In the genomic region with DNA sequence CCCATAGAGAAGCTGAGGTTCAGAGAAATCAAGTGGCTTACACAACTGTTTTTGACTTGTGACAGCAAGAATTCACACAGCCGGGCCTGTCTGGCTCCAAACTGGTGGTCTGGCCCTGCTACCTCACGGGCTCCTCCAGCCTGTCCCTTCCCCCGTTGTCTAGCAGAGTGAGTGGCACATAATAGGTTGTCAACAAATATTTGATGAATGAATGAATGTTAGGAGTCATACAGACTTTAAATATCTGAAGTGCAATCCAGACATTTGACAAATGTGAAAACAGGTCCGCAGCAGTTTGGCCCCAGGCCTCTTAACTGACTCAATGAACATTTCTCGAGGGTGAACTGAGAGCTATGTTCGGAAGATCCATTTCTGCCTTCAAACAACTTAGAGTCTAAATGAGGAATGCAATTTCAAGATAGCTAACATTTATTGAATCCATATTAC, we compare ENCODE assay signal across 8 cellular contexts. TPM values are rescaled to one million over a fixed set of nuclear protein-coding genes. Genes with fewer than 3 reads are reported as not detected.
A peak's percentile ranks its signal among the peaks of the same experiment; 100 is the strongest.
DNase-seq lines count a peak whose midpoint lies in the region; ATAC-seq and TF ChIP-seq lines count a peak whose summit lies in the region.

No MANE protein-coding gene starts in this region.

- peaks cover 41% of the 10 kb centered on the region for H3K27me3 Mint-ChIP-seq in T-helper 1 cell treated with Interleukin-12 subunit alpha and Interleukin-12 subunit beta and Interleukin-4 antibody, amounts not matched to agents 30 μg/mL and 1 μg/mL, for 36 hours (ENCODE audit: low read depth)

- DNase-seq in T-helper 1 cell = no peak
- DNase-seq in RWPE1 (ENCODE audit: low spot score) = no peak
- no peak for DNase-seq in esophagus muscularis mucosa (ENCODE audit: extremely low spot score)
- DNase-seq in gastrocnemius medialis = no peak
- no peak for DNase-seq in nucleus accumbens (lab: John Stamatoyannopoulos, UW)
- no peak for DNase-seq in NCI-H2171 treated with DMSO at 0.1 percent for 48 hours (lab: John Stamatoyannopoulos, UW)

- H3K9me3 Mint-ChIP-seq in T-helper 1 cell treated with Interleukin-12 subunit alpha and Interleukin-12 subunit beta and Interleukin-4 antibody, amounts not matched to agents 30 μg/mL and 1 μg/mL, for 36 hours = no peaks in the 10 kb centered on the region

- WGBS in esophagus muscularis mucosa = 56% methylated on average over 5 of the region's 6 CpGs

- POLR2A ChIA-PET in RWPE1 (lab: Yijun Ruan, JAX; ENCODE audit: low non-redundant PET) = no interaction called here

- peak overlapping the region; percentile 96 for H3K27ac ChIP-seq in RWPE1
- peak overlapping the region; percentile 97 to 100 (median 98) for H3K27ac ChIP-seq in esophagus muscularis mucosa (replicated peaks in 1 of 4)
- H3K27ac ChIP-seq in gastrocnemius medialis = peak overlapping the region; percentile 85 to 94 (median 90)

- H3K27ac Mint-ChIP-seq in T-helper 1 cell treated with Interleukin-12 subunit alpha and Interleukin-12 subunit beta and Interleukin-4 antibody, amounts not matched to agents 30 μg/mL and 1 μg/mL, for 36 hours = no peak overlapping the region

- TF ChIP-seq EP300 in esophagus muscularis mucosa (IDR thresholded peaks at IDR 0.05) = no peak

- in situ Hi-C loops in gastrocnemius medialis (cut with MboI; ENCODE audit: low sequenced_read_pairs in 4 of 4) = loop anchor here (5.0 to 25.0 kb wide), 7 partner anchors 83 to 679 kb away; partner anchors contain the start of genes CTTNBP2NL (in 3 of the 4), CAPZA1 (in 1 of the 4), MAGI3 (in 1 of the 4) and ST7L (in 1 of the 4)

- peaks cover 32% of the 10 kb centered on the region for H3K4me1 Mint-ChIP-seq in T-helper 1 cell treated with Interleukin-12 subunit alpha and Interleukin-12 subunit beta and Interleukin-4 antibody, amounts not matched to agents 30 μg/mL and 1 μg/mL, for 36 hours (ENCODE audit: low read depth)

- H3K4me3 ChIP-seq in esophagus muscularis mucosa (no peak overlapping the region), gastrocnemius medialis (no peak overlapping the region)

- intact Hi-C loops in esophagus muscularis mucosa (cut with DNase I) (loop anchor here (5.0 to 10.0 kb wide), 3 partner anchors 36 to 316 kb away; partner anchors contain the start of gene MOV10), gastrocnemius medialis (cut with DNase I; ENCODE audit: low total_unique reads) (no loop called here)

- ATAC-seq in gastrocnemius medialis (no peak), HG03439 (IDR thresholded peaks at IDR 0.05; ENCODE audit: unreplicated experiment) (no peak)

- peaks cover 33 to 40% (median 37%) of the 10 kb centered on the region in 4 donors for H3K4me1 ChIP-seq in esophagus muscularis mucosa
- peaks cover 11 to 23% of the 10 kb centered on the region in 2 donors for H3K4me1 ChIP-seq in gastrocnemius medialis

- CTCF ChIA-PET in RWPE1 (lab: Yijun Ruan, JAX) = interaction anchor here (0.6 to 1.4 kb wide), 9 partner anchors 9 to 619 kb away, joined by 3 to 5 read pairs (median 4); partner anchors contain the start of gene MOV10

- H3K27me3 ChIP-seq in esophagus muscularis mucosa (no peaks in the 10 kb centered on the region), gastrocnemius medialis (no peaks in the 10 kb centered on the region)

- no peak for TF ChIP-seq CTCF in RWPE1 (conservative IDR thresholded peaks at IDR 0.05; ENCODE audit: low read depth)
- no peak for TF ChIP-seq CTCF in esophagus muscularis mucosa (IDR thresholded peaks at IDR 0.05)
- no peak for TF ChIP-seq CTCF in gastrocnemius medialis (IDR thresholded peaks at IDR 0.05 in 4 of 5, conservative IDR thresholded peaks at IDR 0.05 in 1 of 5)

- TF ChIP-seq POLR2A in esophagus muscularis mucosa (IDR thresholded peaks at IDR 0.05; ENCODE audit: low read depth) (no peak), gastrocnemius medialis (IDR thresholded peaks at IDR 0.05) (no peak)

- H3K9me3 ChIP-seq in esophagus muscularis mucosa (no peaks in the 10 kb centered on the region), gastrocnemius medialis (no peaks in the 10 kb centered on the region)

- H3K36me3 Mint-ChIP-seq in T-helper 1 cell treated with Interleukin-12 subunit alpha and Interleukin-12 subunit beta and Interleukin-4 antibody, amounts not matched to agents 30 μg/mL and 1 μg/mL, for 36 hours (ENCODE audit: low read depth) = peaks cover 3% of the 10 kb centered on the region

- H3K36me3 ChIP-seq in esophagus muscularis mucosa (peaks cover 0 to 16% (median 7%) of the 10 kb centered on the region in 4 donors), gastrocnemius medialis (peaks cover 0 to 7% of the 10 kb centered on the region in 2 donors)

- H3K4me3 Mint-ChIP-seq in T-helper 1 cell treated with Interleukin-12 subunit alpha and Interleukin-12 subunit beta and Interleukin-4 antibody, amounts not matched to agents 30 μg/mL and 1 μg/mL, for 36 hours = peak overlapping the region; percentile 88

RNA-seq across cellular contexts. Expression of gene RHOC, which starts 1.1 kb away (rescaled TPM):
- total RNA-seq in esophagus muscularis mucosa = 100 to 1,000 TPM; 222 to 374 (median 324) TPM
- 10 to 100 TPM; 33.1 to 86.5 (median 64.3) TPM for total RNA-seq in gastrocnemius medialis

RNA-seq across cellular contexts. Expression of gene PPM1J, which starts 7.1 kb away (rescaled TPM):
- total RNA-seq in esophagus muscularis mucosa = 1 to 10 TPM in 3 of 4 donors, under 1 TPM in 1; 0.42 to 3.6 (median 2.3) TPM
- total RNA-seq in gastrocnemius medialis = 1 to 10 TPM; 4.2 to 5.4 (median 4.8) TPM

RNA-seq across cellular contexts. Expression of gene MOV10, which starts 33.6 kb away (rescaled TPM):
- 10 to 100 TPM; 12.3 to 24.1 (median 18.7) TPM for total RNA-seq in esophagus muscularis mucosa
- 1 to 10 TPM; 2.8 to 7.2 (median 4.8) TPM for total RNA-seq in gastrocnemius medialis
